12 cellular contexts compared by ENCODE assay signal in the genomic region with DNA sequence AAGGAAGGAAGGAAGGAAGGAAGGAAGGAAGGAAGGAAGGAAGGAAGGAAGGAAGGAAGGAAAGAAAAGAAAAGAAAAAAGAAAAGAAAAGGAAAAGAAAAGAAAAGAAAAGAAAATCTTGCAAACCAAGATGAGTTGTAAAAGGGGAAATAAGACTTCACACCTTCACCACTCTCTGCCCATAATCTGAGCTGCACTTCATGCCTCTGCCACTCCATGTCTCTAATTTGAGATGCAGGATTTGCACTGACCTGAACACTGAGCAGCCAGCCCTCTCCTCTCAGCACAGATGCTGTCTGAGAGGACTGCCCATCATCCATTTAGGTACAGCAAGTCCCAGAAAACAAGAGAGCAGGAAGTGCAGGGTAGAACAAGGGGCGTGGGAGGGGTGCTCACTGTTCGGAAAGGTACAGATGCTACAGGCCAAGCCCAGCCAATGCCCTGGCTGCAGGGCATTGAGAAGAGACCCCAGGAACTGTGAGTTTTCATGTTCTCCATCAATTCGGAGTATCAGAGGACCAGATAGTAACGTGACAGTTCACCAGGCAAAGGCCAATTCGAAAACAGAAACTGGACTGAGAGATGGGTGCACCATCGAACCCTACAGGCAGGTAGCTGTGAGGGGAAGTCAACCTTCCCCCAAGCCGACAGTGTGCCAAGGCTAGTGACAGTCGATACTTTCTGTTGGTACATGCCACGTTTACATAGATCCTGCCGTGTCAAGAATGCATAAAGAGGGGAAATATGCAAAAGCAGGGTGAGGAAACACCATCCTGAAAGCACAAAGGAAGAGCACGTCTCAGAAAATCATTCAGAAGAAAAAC.
DNase-seq lines count a peak whose midpoint lies in the region; ATAC-seq and TF ChIP-seq lines count a peak whose summit lies in the region.
"Had no signal": no experiment of that assay in that cellular context is flagged by ENCODE, and none has a peak within 500 bp of the region (broad histone marks: within the 10 kb centered on the region; RNA-seq: fewer than 3 reads in every experiment).

No MANE protein-coding gene starts in this region.

- in situ Hi-C loops in GM13976 (cut with MboI; ENCODE audit: low sequenced_read_pairs, unreplicated experiment), result no loop called here

- H4K20me1 ChIP-seq in neural progenitor cell (ENCODE audit: low read depth), result no peaks in the 10 kb centered on the region
- peaks cover 98% of the 10 kb centered on the region for H4K20me1 ChIP-seq in smooth muscle cell (ENCODE audit: low read depth)

- TF ChIP-seq CTCF in GM13976 (IDR thresholded peaks at IDR 0.05; ENCODE audit: borderline replicate concordance, control extremely low read depth, extremely low read depth, insufficient read depth, missing control alignments) (no peak), GM20000 (IDR thresholded peaks at IDR 0.05; ENCODE audit: extremely low read depth, missing control alignments) (no peak), neural progenitor cell (IDR thresholded peaks at IDR 0.05) (no peak), smooth muscle cell (IDR thresholded peaks at IDR 0.05; ENCODE audit: borderline replicate concordance, insufficient read depth, poor library complexity, severe bottlenecking) (no peak), BE2C (IDR thresholded peaks at IDR 0.05; ENCODE audit: low read depth, low read length) (no peak)

- no peak overlapping the region for H3K27ac Mint-ChIP-seq in neural progenitor cell
- H3K27ac Mint-ChIP-seq: activated CD4-positive, alpha-beta T cell treated with anti-CD3 and anti-CD28 coated beads, Interleukin-2, amount 10 ng/mL, durations not matched to agents 7 days and 5 days had no signal

- H3K4me1 ChIP-seq in neural progenitor cell (no peaks in the 10 kb centered on the region), smooth muscle cell (ENCODE audit: low read depth) (peaks cover 5% of the 10 kb centered on the region), BE2C (no peaks in the 10 kb centered on the region)
- H3K4me1 ChIP-seq: tibial artery had no signal

- H3K4me1 Mint-ChIP-seq in neural progenitor cell, result peaks cover 10% of the 10 kb centered on the region

- H3K27ac ChIP-seq in neural progenitor cell (no peak overlapping the region), smooth muscle cell (ENCODE audit: low read depth) (no peak overlapping the region)
- H3K27ac ChIP-seq: tibial artery had no signal

- no peak overlapping the region for H3K4me3 ChIP-seq in neural progenitor cell
- no peak overlapping the region for H3K4me3 ChIP-seq in smooth muscle cell
- H3K4me3 ChIP-seq in BE2C (ENCODE audit: low read depth, low read length), result no peak overlapping the region
- H3K4me3 ChIP-seq: tibial artery had no signal

- H3K9ac ChIP-seq in neural progenitor cell (no peak overlapping the region), smooth muscle cell (ENCODE audit: low read depth) (no peak overlapping the region)

- DNase-seq in GM13976 (ENCODE audit: low spot score) (peak; percentile 55), GM20000 (ENCODE audit: low spot score) (peak; percentile 34), germinal center (ENCODE audit: low spot score) (peak; percentile 59), neural progenitor cell (ENCODE audit: low spot score) (no peak), UCSD-AML1 (lab: John Stamatoyannopoulos, UW; ENCODE audit: unreplicated experiment) (no peak), smooth muscle cell (lab: John Stamatoyannopoulos, UW; ENCODE audit: unreplicated experiment) (no peak), BE2C (no peak)
- DNase-seq: activated CD4-positive, alpha-beta T cell treated with anti-CD3 and anti-CD28 coated beads, Interleukin-2, amount 10 ng/mL, durations not matched to agents 7 days and 5 days; HCEC 1CT; RPMI8226; tibial artery had no signal

- no peaks in the 10 kb centered on the region for H3K79me2 ChIP-seq in neural progenitor cell (ENCODE audit: low read depth)
- H3K79me2 ChIP-seq in smooth muscle cell (ENCODE audit: low read depth), result peaks cover 92% of the 10 kb centered on the region

- H3K9me3 Mint-ChIP-seq in neural progenitor cell, result no peaks in the 10 kb centered on the region
- H3K9me3 Mint-ChIP-seq: activated CD4-positive, alpha-beta T cell treated with anti-CD3 and anti-CD28 coated beads, Interleukin-2, amount 10 ng/mL, durations not matched to agents 7 days and 5 days had no signal

- H3K4me2 ChIP-seq in neural progenitor cell, result no peak overlapping the region
- no peak overlapping the region for H3K4me2 ChIP-seq in smooth muscle cell

- H2AFZ ChIP-seq in neural progenitor cell (replicated peaks) (no peak overlapping the region), smooth muscle cell (ENCODE audit: low read depth) (no peak overlapping the region)

- H3K36me3 ChIP-seq in neural progenitor cell (no peaks in the 10 kb centered on the region), smooth muscle cell (ENCODE audit: low read depth) (no peaks in the 10 kb centered on the region), BE2C (no peaks in the 10 kb centered on the region)
- H3K36me3 ChIP-seq: tibial artery had no signal

- ATAC-seq in HG03135 (IDR thresholded peaks at IDR 0.05; ENCODE audit: unreplicated experiment), result peak; percentile 48

- H3K9me3 ChIP-seq in neural progenitor cell (ENCODE audit: low read depth), result no peaks in the 10 kb centered on the region
- H3K9me3 ChIP-seq in smooth muscle cell (replicated peaks; ENCODE audit: low read depth), result no peaks in the 10 kb centered on the region
- H3K9me3 ChIP-seq in BE2C, result no peaks in the 10 kb centered on the region
- H3K9me3 ChIP-seq: tibial artery had no signal

- H3K4me3 Mint-ChIP-seq in neural progenitor cell, result no peak overlapping the region
- H3K4me3 Mint-ChIP-seq: activated CD4-positive, alpha-beta T cell treated with anti-CD3 and anti-CD28 coated beads, Interleukin-2, amount 10 ng/mL, durations not matched to agents 7 days and 5 days had no signal

- 91% methylated on average over 11 of the region's 11 CpGs for WGBS in smooth muscle cell (ENCODE audit: low lambda C conversion rate)

- H3F3A ChIP-seq in neural progenitor cell (ENCODE audit: low read depth) (no peaks in the 10 kb centered on the region), smooth muscle cell (ENCODE audit: low read depth) (no peaks in the 10 kb centered on the region)

- H3K27me3 Mint-ChIP-seq in neural progenitor cell (ENCODE audit: insufficient read depth, low read depth), result peaks cover 4% of the 10 kb centered on the region
- H3K27me3 Mint-ChIP-seq: activated CD4-positive, alpha-beta T cell treated with anti-CD3 and anti-CD28 coated beads, Interleukin-2, amount 10 ng/mL, durations not matched to agents 7 days and 5 days had no signal

- H3K36me3 Mint-ChIP-seq in neural progenitor cell, result no peaks in the 10 kb centered on the region

- no peaks in the 10 kb centered on the region for H3K27me3 ChIP-seq in neural progenitor cell
- no peaks in the 10 kb centered on the region for H3K27me3 ChIP-seq in smooth muscle cell (ENCODE audit: low read depth)
- H3K27me3 ChIP-seq in BE2C, result no peaks in the 10 kb centered on the region
- H3K27me3 ChIP-seq: tibial artery had no signal

Comparison
In these comparisons a context has a peak if more than half of its experiments do, and no peak if none do; other contexts are left out.
1. DNase-seq: peak in GM13976 (single experiment), GM20000 (single experiment) and germinal center (single experiment); none in neural progenitor cell (single experiment), UCSD-AML1 (single experiment), smooth muscle cell (single experiment) and BE2C (single experiment).